27 cellular contexts compared by ENCODE assay signal in the genomic region with DNA sequence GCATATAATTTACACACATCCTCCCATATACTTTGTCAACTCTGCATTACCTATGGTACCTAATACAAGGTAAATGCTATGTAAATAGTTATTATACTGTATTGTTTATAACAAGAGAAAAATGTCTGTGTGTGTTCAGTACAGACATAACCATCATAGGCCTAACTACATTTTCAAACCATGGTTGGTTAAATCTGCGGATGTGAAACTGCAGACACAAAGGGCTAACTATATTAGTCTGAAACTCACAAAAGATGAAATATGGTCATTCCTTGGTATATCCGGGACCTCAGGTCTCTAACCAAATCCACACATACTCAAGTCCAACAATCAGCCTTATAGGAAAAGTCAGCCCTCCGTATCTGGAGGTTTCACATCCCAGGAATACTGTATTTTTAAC. TPM values are rescaled to one million over a fixed set of nuclear protein-coding genes. Genes with fewer than 3 reads are reported as not detected.
"Had no signal": no experiment of that assay in that cellular context is flagged by ENCODE, and none has a peak within 500 bp of the region (broad histone marks: within the 10 kb centered on the region; RNA-seq: fewer than 3 reads in every experiment).

No MANE protein-coding gene starts in this region.

- ATAC-seq: effector memory CD8-positive, alpha-beta T cell; esophagus mucosa; foreskin keratinocyte; gastrocnemius medialis; gastroesophageal sphincter; heart left ventricle; heart right ventricle had no signal

- H3K27me3 ChIP-seq: colonic mucosa, dorsolateral prefrontal cortex, esophagus muscularis mucosa, esophagus squamous epithelium, foreskin keratinocyte, gastrocnemius medialis, gastroesophageal sphincter, heart left ventricle, heart right ventricle, hepatocyte had no signal

- H3K36me3 ChIP-seq: colonic mucosa, esophagus muscularis mucosa, esophagus squamous epithelium, gastrocnemius medialis, gastroesophageal sphincter, heart left ventricle, heart right ventricle had no signal

- H3K4me3 ChIP-seq: colonic mucosa, coronary artery, dorsolateral prefrontal cortex, esophagus muscularis mucosa, esophagus squamous epithelium, gastrocnemius medialis, gastroesophageal sphincter, heart left ventricle, heart right ventricle, hepatocyte had no signal

- FAIRE-seq: endothelial cell of umbilical vein, frontal cortex had no signal

- H3K79me2 ChIP-seq: hepatocyte had no signal

- H3K27ac ChIP-seq: colonic mucosa, coronary artery, dorsolateral prefrontal cortex, epithelial cell of prostate, esophagus muscularis mucosa, esophagus squamous epithelium, foreskin keratinocyte, gastrocnemius medialis, gastroesophageal sphincter, heart left ventricle, heart right ventricle, hepatocyte had no signal

- H2AFZ ChIP-seq: hepatocyte had no signal

- H3K9me3 ChIP-seq: colonic mucosa, esophagus squamous epithelium, gastrocnemius medialis, heart right ventricle had no signal

- H3K4me1 ChIP-seq: colonic mucosa, esophagus squamous epithelium, foreskin keratinocyte, gastrocnemius medialis, gastroesophageal sphincter, heart left ventricle, heart right ventricle had no signal

- H3K4me2 ChIP-seq: hepatocyte had no signal

- DNase-seq: colonic mucosa; cortex of kidney; dermis blood vessel endothelial cell; dorsolateral prefrontal cortex; effector CD4-positive, alpha-beta T cell; effector CD8-positive, alpha-beta T cell; effector memory CD4-positive, alpha-beta T cell; effector memory CD8-positive, alpha-beta T cell; endodermal cell; erythroblast; esophagus squamous epithelium; foreskin fibroblast; foreskin keratinocyte; foreskin melanocyte; gastrocnemius medialis; glutamatergic neuron; head of caudate nucleus; heart left ventricle; heart right ventricle had no signal

RNA-seq across cellular contexts. Expression of gene MAPK10, which starts 13.5 kb away (rescaled TPM):
- total RNA-seq: endothelial cell of umbilical vein had no signal
